9 cellular contexts compared by ENCODE assay signal in the genomic region with DNA sequence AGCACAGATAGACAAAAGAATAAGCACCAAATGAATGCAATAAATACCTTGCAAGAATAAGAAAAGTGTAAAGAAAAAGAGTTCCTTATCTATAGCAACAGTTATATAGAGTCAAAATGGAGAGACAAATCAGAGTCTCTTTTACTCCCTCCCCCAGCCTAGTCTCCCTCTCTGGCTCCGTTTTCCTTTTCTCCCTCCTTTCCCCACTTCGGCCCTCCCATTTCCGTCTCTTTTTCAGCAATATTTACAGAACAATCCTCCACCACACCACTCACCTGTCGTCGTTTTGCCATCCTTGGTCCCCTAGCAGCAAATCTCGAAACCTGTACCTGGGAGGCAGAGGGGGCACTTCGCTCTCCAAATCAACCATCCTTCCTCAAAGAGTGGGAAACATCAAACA. TPM values are rescaled to one million over a fixed set of nuclear protein-coding genes. Genes with fewer than 3 reads are reported as not detected.
A peak's percentile ranks its signal among the peaks of the same experiment; 100 is the strongest.
DNase-seq lines count a peak whose midpoint lies in the region; ATAC-seq, FAIRE-seq and TF ChIP-seq lines count a peak whose summit lies in the region.
"Had no signal": no experiment of that assay in that cellular context is flagged by ENCODE, and none has a peak within 500 bp of the region (broad histone marks: within the 10 kb centered on the region; RNA-seq: fewer than 3 reads in every experiment).

No MANE protein-coding gene starts in this region.

- H2BK15ac ChIP-seq in mesenchymal stem cell (ENCODE audit: low read depth, poor library complexity, severe bottlenecking), result no peak overlapping the region

- H3K4me2 ChIP-seq in A549, result peak overlapping the region; percentile 86
- peak overlapping the region; percentile 64 for H3K4me2 ChIP-seq in mesenchymal stem cell (ENCODE audit: low read length, poor library complexity, severe bottlenecking)

- no peak overlapping the region for H2BK5ac ChIP-seq in mesenchymal stem cell (ENCODE audit: low read depth, low read length, poor library complexity, severe bottlenecking)

- no peak overlapping the region for H4K91ac ChIP-seq in mesenchymal stem cell (ENCODE audit: low read length)

- H2BK120ac ChIP-seq in mesenchymal stem cell (ENCODE audit: low read depth, low read length), result no peak overlapping the region

- POLR2A ChIA-PET in A549 (lab: Yijun Ruan, JAX), result no interaction called here

- no peak overlapping the region for H2AK5ac ChIP-seq in mesenchymal stem cell (ENCODE audit: low read length, severe bottlenecking)

- ATAC-seq in A549 (peak in 1 of 2 experiments; percentile 37; a peak in 3 of 6 replicates), HG02870 (IDR thresholded peaks at IDR 0.05; ENCODE audit: unreplicated experiment) (no peak)

- peaks cover 5% of the 10 kb centered on the region for H3K79me1 ChIP-seq in mesenchymal stem cell (replicated peaks; ENCODE audit: low read length, poor library complexity, severe bottlenecking)

- peak overlapping the region in 1 of 2 experiments; percentile 80 for H3K18ac ChIP-seq in mesenchymal stem cell (ENCODE audit: low read depth in 1 of 2, low read length in 2 of 2)

- peak overlapping the region; percentile 74 for H2AFZ ChIP-seq in mesenchymal stem cell (ENCODE audit: low read depth, low read length)

- no peaks in the 10 kb centered on the region for H3K36me3 ChIP-seq in HUES6 (ENCODE audit: control insufficient read depth, insufficient read depth, low read length)
- H3K36me3 ChIP-seq in bronchial epithelial cell (ENCODE audit: control insufficient read depth, insufficient read depth, low read length), result no peaks in the 10 kb centered on the region
- H3K36me3 ChIP-seq in mesenchymal stem cell (ENCODE audit: control insufficient read depth in 1 of 2, insufficient read depth in 2 of 2, low read depth in 1 of 2, low read length in 2 of 2), result no peaks in the 10 kb centered on the region
- H3K36me3 ChIP-seq: neutrophil had no signal

- H3K27me3 ChIP-seq in HUES6 (ENCODE audit: control insufficient read depth, insufficient read depth, low read length), result no peaks in the 10 kb centered on the region
- H3K27me3 ChIP-seq in bronchial epithelial cell (ENCODE audit: control insufficient read depth, insufficient read depth, low read length), result no peaks in the 10 kb centered on the region
- no peaks in the 10 kb centered on the region for H3K27me3 ChIP-seq in mesenchymal stem cell (ENCODE audit: control insufficient read depth in 1 of 2, insufficient read depth in 1 of 2, low read length in 2 of 2)

- FAIRE-seq in A549 (lab: Jason Lieb, UNC) (no peak), bronchial epithelial cell (lab: Jason Lieb, UNC) (no peak)

- no peak for TF ChIP-seq RAD21 in A549 (conservative IDR thresholded peaks at IDR 0.05 in 1 of 2, IDR thresholded peaks at IDR 0.05 in 1 of 2)

- no peak overlapping the region for H3K14ac ChIP-seq in mesenchymal stem cell (ENCODE audit: low read length in 2 of 2)

- H4K8ac ChIP-seq in mesenchymal stem cell (ENCODE audit: low read length), result no peak overlapping the region

- no peak overlapping the region for H3K4ac ChIP-seq in mesenchymal stem cell (ENCODE audit: low read depth in 1 of 2, low read length in 2 of 2)

- TF ChIP-seq EP300 in A549 (IDR thresholded peaks at IDR 0.05), result no peak

- TF ChIP-seq POLR2A in A549 (IDR thresholded peaks at IDR 0.05; ENCODE audit: low read length), result no peak

- peak overlapping the region; percentile 64 to 78 for H3K27ac ChIP-seq in A549
- H3K27ac ChIP-seq in HUES6 (ENCODE audit: low read depth, low read length), result peak overlapping the region; percentile 43; the same call in 1 of the 2 replicates
- H3K27ac ChIP-seq in mesenchymal stem cell (ENCODE audit: low read length, poor library complexity, severe bottlenecking), result peak overlapping the region; percentile 73
- H3K27ac ChIP-seq: neutrophil had no signal

- H3K4me1 ChIP-seq in A549, result 0 out of 3 replicates have a peak, but pooled peaks cover 3% of the 10 kb centered on the region
- H3K4me1 ChIP-seq in HUES6 (ENCODE audit: control insufficient read depth, insufficient read depth, low read length), result peaks cover 32% of the 10 kb centered on the region
- H3K4me1 ChIP-seq in mesenchymal stem cell (ENCODE audit: control insufficient read depth, insufficient read depth, low read depth, low read length), result peaks cover 3% of the 10 kb centered on the region

- H3K9me3 ChIP-seq in A549 (no peaks in the 10 kb centered on the region), HUES6 (ENCODE audit: control insufficient read depth, insufficient read depth, low read depth, low read length) (no peaks in the 10 kb centered on the region), mesenchymal stem cell (ENCODE audit: control insufficient read depth, low read length) (no peaks in the 10 kb centered on the region)
- H3K9me3 ChIP-seq: neutrophil had no signal

- H3K4me3 ChIP-seq in A549 (peak overlapping the region; percentile 69), HUES6 (ENCODE audit: low read depth, low read length) (peak overlapping the region; percentile 99), bronchial epithelial cell (ENCODE audit: low read depth, low read length) (peak overlapping the region; percentile 51), mesenchymal stem cell (ENCODE audit: insufficient read depth in 1 of 2, low read depth in 1 of 2, low read length in 2 of 2) (peak overlapping the region; percentile 68 to 77)

- no peak overlapping the region for H3K23ac ChIP-seq in mesenchymal stem cell (ENCODE audit: low read length in 2 of 2)

- peak overlapping the region in 1 of 2 experiments; percentile 33 for H2BK12ac ChIP-seq in mesenchymal stem cell (ENCODE audit: low read length in 2 of 2)

- DNase-seq in A549 (ENCODE audit: low read depth in 1 of 2, low spot score in 1 of 2) (no peak), bronchial epithelial cell (ENCODE audit: low read depth) (no peak), mesenchymal stem cell (no peak), NK-92 (lab: John Stamatoyannopoulos, UW; ENCODE audit: unreplicated experiment) (no peak), AG20443 (ENCODE audit: low spot score) (no peak), GDM1 (lab: John Stamatoyannopoulos, UW) (no peak)

- TF ChIP-seq CTCF in A549 (IDR thresholded peaks at IDR 0.05), result no peak
- TF ChIP-seq CTCF in bronchial epithelial cell (IDR thresholded peaks at IDR 0.05; ENCODE audit: insufficient read depth, low read length, severe bottlenecking), result no peak

- CTCF ChIA-PET in A549 (lab: Yijun Ruan, JAX), result no interaction called here

- WGBS in A549 (ENCODE audit: missing lambda C conversion rate), result under 1% methylated on average over 7 of the region's 7 CpGs
- WGBS in mesenchymal stem cell, result 2% methylated on average over 6 of the region's 7 CpGs

- H3K9ac ChIP-seq in HUES6 (ENCODE audit: low read length), result peak overlapping the region; percentile 91
- peak overlapping the region; percentile 68 for H3K9ac ChIP-seq in mesenchymal stem cell (ENCODE audit: low read length)

TF ChIP-seq in A549, 52 proteins besides CTCF, POLR2A, EP300 and RAD21 (continues in another document):
- TF ChIP-seq REST (IDR thresholded peaks at IDR 0.05) (no peak), GATA3 (IDR thresholded peaks at IDR 0.05; ENCODE audit: borderline replicate concordance) (no peak), KDM5A (IDR thresholded peaks at IDR 0.05) (no peak), TFCP2L1 (CRISPR knock-in tag; IDR thresholded peaks at IDR 0.05) (no peak)
- TF ChIP-seq, protein P1, sequence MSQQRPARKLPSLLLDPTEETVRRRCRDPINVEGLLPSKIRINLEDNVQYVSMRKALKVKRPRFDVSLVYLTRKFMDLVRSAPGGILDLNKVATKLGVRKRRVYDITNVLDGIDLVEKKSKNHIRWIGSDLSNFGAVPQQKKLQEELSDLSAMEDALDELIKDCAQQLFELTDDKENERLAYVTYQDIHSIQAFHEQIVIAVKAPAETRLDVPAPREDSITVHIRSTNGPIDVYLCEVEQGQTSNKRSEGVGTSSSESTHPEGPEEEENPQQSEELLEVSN (IDR thresholded peaks at IDR 0.05; ENCODE audit: borderline replicate concordance, low read depth), result no peak

RNA-seq across cellular contexts. Expression of gene KCNT2, which starts 0.3 kb away (rescaled TPM):
- polyA plus RNA-seq in A549 (2011; rRNA removed), result 1.7 and 1.8 TPM in 2 replicates
- 0.01 and 0.03 TPM in 2 replicates for polyA plus RNA-seq in A549 (2012; cell fraction: cytosol; rRNA removed)
- polyA plus RNA-seq in A549 (2012; cell fraction: nucleus; rRNA removed), result 0.05 and 0.11 TPM in 2 replicates
- 0.05 to 0.15 TPM (median 0.14 TPM) in 3 replicates for polyA plus RNA-seq in A549 (2017; fragmentation: RNase III; extraction: RNeasy Plus Mini Kit Qiagen cat#74134 plus additional on column Dnase treatment)
- polyA minus RNA-seq in A549 (2011; rRNA and poly(A)+ RNA removed), result 4.8 and 5.8 TPM in 2 replicates
- total RNA-seq in bronchial epithelial cell, result under 0.01 and 0.38 TPM in 2 replicates
- 2.4 TPM for polyA plus RNA-seq in mesenchymal stem cell (2013, experiment 1 of 2)
- polyA plus RNA-seq in mesenchymal stem cell (2013, experiment 2 of 2), result 2.8 TPM

RNA-seq across cellular contexts. Expression of gene CFH, which starts 43.9 kb away (rescaled TPM):
- polyA plus RNA-seq in A549 (2011; rRNA removed) (68.1 and 78.5 TPM in 2 replicates), A549 (2017; fragmentation: RNase III; extraction: RNeasy Plus Mini Kit Qiagen cat#74134 plus additional on column Dnase treatment) (4.8 to 8.2 TPM (median 6.3 TPM) in 3 replicates)
- polyA plus RNA-seq in A549 (2012; cell fraction: cytosol; rRNA removed), result 1.9 and 2.6 TPM in 2 replicates
- polyA plus RNA-seq in A549 (2012; cell fraction: nucleus; rRNA removed), result 2.1 and 2.5 TPM in 2 replicates
- 16.2 and 22.3 TPM in 2 replicates for polyA minus RNA-seq in A549 (2011; rRNA and poly(A)+ RNA removed)
- 22.9 and 34.2 TPM in 2 replicates for total RNA-seq in bronchial epithelial cell
- 107 TPM for polyA plus RNA-seq in mesenchymal stem cell (2013, experiment 1 of 2)
- 110 TPM for polyA plus RNA-seq in mesenchymal stem cell (2013, experiment 2 of 2)
